18 cellular contexts compared by ENCODE assay signal in the genomic region with DNA sequence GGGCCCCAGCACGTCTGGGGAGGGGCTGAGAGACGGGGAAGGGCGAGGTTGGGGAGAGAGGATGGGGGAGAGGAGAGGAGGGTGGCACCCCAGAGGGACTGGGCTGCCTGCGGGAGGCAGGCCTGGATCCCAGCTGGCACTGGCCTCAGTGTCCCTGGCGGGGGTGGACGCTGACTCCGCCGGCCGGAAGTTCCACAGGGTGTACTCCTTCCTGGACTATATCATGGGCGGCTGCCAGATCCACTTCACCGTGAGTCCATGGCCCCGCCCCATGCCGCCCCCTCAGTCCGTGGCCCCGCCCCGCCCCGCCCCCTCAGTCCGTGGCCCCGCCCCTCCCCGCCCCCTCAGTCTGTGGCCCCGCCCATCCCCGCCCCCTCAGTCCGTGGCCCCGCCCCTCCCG. TPM values are rescaled to one million over a fixed set of nuclear protein-coding genes. Genes with fewer than 3 reads are reported as not detected.
A peak's percentile ranks its signal among the peaks of the same experiment; 100 is the strongest.
DNase-seq lines count a peak whose midpoint lies in the region; ATAC-seq and TF ChIP-seq lines count a peak whose summit lies in the region.
"Had no signal": no experiment of that assay in that cellular context is flagged by ENCODE, and none has a peak within 500 bp of the region (broad histone marks: within the 10 kb centered on the region; RNA-seq: fewer than 3 reads in every experiment).

No MANE protein-coding gene starts in this region.

- DNase-seq in activated naive CD4-positive, alpha-beta T cell treated with anti-CD3 and anti-CD28 coated beads, Interleukin-2, amount 50 U/mL, for 72 hours (ENCODE audit: low spot score in 2 of 2): no peak
- DNase-seq in activated naive CD4-positive, alpha-beta T cell treated with anti-CD3 and anti-CD28 coated beads, Interleukin-2, amount 10 ng/mL, durations not matched to agents 7 days and 5 days: no peak
- DNase-seq in RWPE1 (ENCODE audit: low spot score): no peak
- DNase-seq in fibroblast of pulmonary artery (ENCODE audit: low read depth): peak; percentile 64
- no peak for DNase-seq in upper lobe of right lung
- no peak for DNase-seq in DMS79 treated with DMSO at 0.1 percent for 48 hours (lab: John Stamatoyannopoulos, UW)
- no peak for DNase-seq in activated T-helper 2 cell treated with anti-CD3 and anti-CD28 coated beads, Interferon-gamma antibody, Interleukin-2, Interleukin-4, amounts not matched to agents 10 μg/mL and 5 μg/mL and 100 μg/mL, durations not matched to agents 14 hours and 24 hours and 36 hours (ENCODE audit: low spot score)
- DNase-seq in NCI-H1092 (lab: John Stamatoyannopoulos, UW): no peak
- DNase-seq: activated naive CD8-positive, alpha-beta T cell treated with anti-CD3 and anti-CD28 coated beads, Interleukin-2, amount 50 U/mL, for 24 hours; Kasumi-1; mesendoderm; NCI-H146; NCI-H526 treated with DMSO at 0.1 percent for 48 hours had no signal

- no peak overlapping the region for H3K4me3 Mint-ChIP-seq in activated naive CD4-positive, alpha-beta T cell treated with anti-CD3 and anti-CD28 coated beads, Interleukin-2, amount 10 ng/mL, durations not matched to agents 7 days and 5 days
- H3K4me3 Mint-ChIP-seq in activated T-helper 2 cell treated with anti-CD3 and anti-CD28 coated beads, Interferon-gamma antibody, Interleukin-2, Interleukin-4, amounts not matched to agents 10 μg/mL and 5 μg/mL and 100 μg/mL, durations not matched to agents 14 hours and 24 hours and 36 hours (ENCODE audit: low read depth): no peak overlapping the region
- H3K4me3 Mint-ChIP-seq: activated naive CD8-positive, alpha-beta T cell treated with anti-CD3 and anti-CD28 coated beads, Interleukin-2, amount 50 U/mL, for 24 hours; T-helper 2 cell treated with Interferon-gamma antibody and Interleukin-4, amounts not matched to agents 5 μg/mL and 100 μg/mL, for 36 hours had no signal

- no peaks in the 10 kb centered on the region for H3K36me3 ChIP-seq in upper lobe of right lung
- H3K36me3 ChIP-seq: esophagus muscularis mucosa, tibial nerve had no signal

- H3K4me1 Mint-ChIP-seq in activated naive CD4-positive, alpha-beta T cell treated with anti-CD3 and anti-CD28 coated beads, Interleukin-2, amount 10 ng/mL, durations not matched to agents 7 days and 5 days: no peaks in the 10 kb centered on the region
- H3K4me1 Mint-ChIP-seq in activated T-helper 2 cell treated with anti-CD3 and anti-CD28 coated beads, Interferon-gamma antibody, Interleukin-2, Interleukin-4, amounts not matched to agents 10 μg/mL and 5 μg/mL and 100 μg/mL, durations not matched to agents 14 hours and 24 hours and 36 hours (ENCODE audit: low read depth): no peaks in the 10 kb centered on the region
- H3K4me1 Mint-ChIP-seq: activated naive CD8-positive, alpha-beta T cell treated with anti-CD3 and anti-CD28 coated beads, Interleukin-2, amount 50 U/mL, for 24 hours had no signal

- H3K4me3 ChIP-seq in fibroblast of pulmonary artery (replicated peaks; ENCODE audit: low read depth, low read length): no peak overlapping the region
- H3K4me3 ChIP-seq in upper lobe of right lung: no peak overlapping the region
- H3K4me3 ChIP-seq: esophagus muscularis mucosa, tibial nerve had no signal

- peaks cover 5% of the 10 kb centered on the region for H3K27me3 Mint-ChIP-seq in activated naive CD4-positive, alpha-beta T cell treated with anti-CD3 and anti-CD28 coated beads, Interleukin-2, amount 10 ng/mL, durations not matched to agents 7 days and 5 days
- no peaks in the 10 kb centered on the region for H3K27me3 Mint-ChIP-seq in activated T-helper 2 cell treated with anti-CD3 and anti-CD28 coated beads, Interferon-gamma antibody, Interleukin-2, Interleukin-4, amounts not matched to agents 10 μg/mL and 5 μg/mL and 100 μg/mL, durations not matched to agents 14 hours and 24 hours and 36 hours (ENCODE audit: low read depth)
- H3K27me3 Mint-ChIP-seq: activated naive CD8-positive, alpha-beta T cell treated with anti-CD3 and anti-CD28 coated beads, Interleukin-2, amount 50 U/mL, for 24 hours had no signal

- POLR2A ChIA-PET in RWPE1 (lab: Yijun Ruan, JAX; ENCODE audit: low non-redundant PET): no interaction called here

- no peaks in the 10 kb centered on the region for H3K36me3 Mint-ChIP-seq in activated naive CD4-positive, alpha-beta T cell treated with anti-CD3 and anti-CD28 coated beads, Interleukin-2, amount 50 U/mL, for 72 hours
- H3K36me3 Mint-ChIP-seq in activated naive CD4-positive, alpha-beta T cell treated with anti-CD3 and anti-CD28 coated beads, Interleukin-2, amount 10 ng/mL, durations not matched to agents 7 days and 5 days: no peaks in the 10 kb centered on the region
- no peaks in the 10 kb centered on the region for H3K36me3 Mint-ChIP-seq in activated T-helper 2 cell treated with anti-CD3 and anti-CD28 coated beads, Interferon-gamma antibody, Interleukin-2, Interleukin-4, amounts not matched to agents 10 μg/mL and 5 μg/mL and 100 μg/mL, durations not matched to agents 14 hours and 24 hours and 36 hours (ENCODE audit: low read depth)

- peak; percentile 35 to 48 for ATAC-seq in activated naive CD4-positive, alpha-beta T cell treated with anti-CD3 and anti-CD28 coated beads, Interleukin-2, amount 50 U/mL, for 72 hours
- peak; percentile 7 for ATAC-seq in upper lobe of right lung
- ATAC-seq: activated naive CD8-positive, alpha-beta T cell treated with anti-CD3 and anti-CD28 coated beads, Interleukin-2, amount 50 U/mL, for 24 hours had no signal

- no peaks in the 10 kb centered on the region for H3K9me3 Mint-ChIP-seq in activated naive CD4-positive, alpha-beta T cell treated with anti-CD3 and anti-CD28 coated beads, Interleukin-2, amount 50 U/mL, for 72 hours
- H3K9me3 Mint-ChIP-seq in activated naive CD4-positive, alpha-beta T cell treated with anti-CD3 and anti-CD28 coated beads, Interleukin-2, amount 10 ng/mL, durations not matched to agents 7 days and 5 days: peaks cover 5% of the 10 kb centered on the region
- H3K9me3 Mint-ChIP-seq in activated T-helper 2 cell treated with anti-CD3 and anti-CD28 coated beads, Interferon-gamma antibody, Interleukin-2, Interleukin-4, amounts not matched to agents 10 μg/mL and 5 μg/mL and 100 μg/mL, durations not matched to agents 14 hours and 24 hours and 36 hours: no peaks in the 10 kb centered on the region
- H3K9me3 Mint-ChIP-seq: activated naive CD8-positive, alpha-beta T cell treated with anti-CD3 and anti-CD28 coated beads, Interleukin-2, amount 50 U/mL, for 24 hours; T-helper 2 cell treated with Interferon-gamma antibody and Interleukin-4, amounts not matched to agents 5 μg/mL and 100 μg/mL, for 36 hours had no signal

- intact Hi-C loops in upper lobe of right lung (cut with DNase I): no loop called here
- intact Hi-C loops in activated T-helper 2 cell treated with anti-CD3 and anti-CD28 coated beads, Interferon-gamma antibody, Interleukin-2, Interleukin-4, amounts not matched to agents 10 μg/mL and 5 μg/mL and 100 μg/mL, durations not matched to agents 14 hours and 24 hours and 36 hours (cut with micrococcal nuclease): no loop called here

- peaks cover 11% of the 10 kb centered on the region for H3K4me1 ChIP-seq in upper lobe of right lung
- H3K4me1 ChIP-seq: parathyroid adenoma, tibial nerve had no signal

- H3K27ac Mint-ChIP-seq in activated naive CD4-positive, alpha-beta T cell treated with anti-CD3 and anti-CD28 coated beads, Interleukin-2, amount 50 U/mL, for 72 hours: no peak overlapping the region
- no peak overlapping the region for H3K27ac Mint-ChIP-seq in activated naive CD4-positive, alpha-beta T cell treated with anti-CD3 and anti-CD28 coated beads, Interleukin-2, amount 10 ng/mL, durations not matched to agents 7 days and 5 days
- H3K27ac Mint-ChIP-seq in activated T-helper 2 cell treated with anti-CD3 and anti-CD28 coated beads, Interferon-gamma antibody, Interleukin-2, Interleukin-4, amounts not matched to agents 10 μg/mL and 5 μg/mL and 100 μg/mL, durations not matched to agents 14 hours and 24 hours and 36 hours: no peak overlapping the region
- H3K27ac Mint-ChIP-seq: activated naive CD8-positive, alpha-beta T cell treated with anti-CD3 and anti-CD28 coated beads, Interleukin-2, amount 50 U/mL, for 24 hours; T-helper 2 cell treated with Interferon-gamma antibody and Interleukin-4, amounts not matched to agents 5 μg/mL and 100 μg/mL, for 36 hours had no signal

- CTCF ChIA-PET in activated naive CD4-positive, alpha-beta T cell treated with anti-CD3 and anti-CD28 coated beads, Interleukin-2, amount 10 ng/mL, durations not matched to agents 7 days and 5 days (lab: Charles Lee): no interaction called here
- CTCF ChIA-PET in RWPE1 (lab: Yijun Ruan, JAX): no interaction called here

- TF ChIP-seq CTCF in RWPE1 (conservative IDR thresholded peaks at IDR 0.05; ENCODE audit: low read depth) (no peak), fibroblast of pulmonary artery (IDR thresholded peaks at IDR 0.05; ENCODE audit: low read length, missing control alignments) (no peak), upper lobe of right lung (IDR thresholded peaks at IDR 0.05) (no peak)

- no peaks in the 10 kb centered on the region for H3K27me3 ChIP-seq in upper lobe of right lung
- H3K27me3 ChIP-seq: tibial nerve had no signal

- H3K27ac ChIP-seq in RWPE1: peak overlapping the region; percentile 42; the same call in 1 of the 2 replicates
- no peak overlapping the region for H3K27ac ChIP-seq in upper lobe of right lung
- H3K27ac ChIP-seq: esophagus muscularis mucosa, parathyroid adenoma, tibial nerve had no signal

- H3K9me3 ChIP-seq in upper lobe of right lung: no peaks in the 10 kb centered on the region
- H3K9me3 ChIP-seq: esophagus muscularis mucosa, tibial nerve had no signal

RNA-seq across cellular contexts. Expression of gene CPNE7, which starts 11.3 kb away (rescaled TPM):
- 10 to 100 TPM in 1 of 2 donors, 1 to 10 TPM in 1; 2.8 to 28.2 TPM for total RNA-seq in activated naive CD4-positive, alpha-beta T cell treated with anti-CD3 and anti-CD28 coated beads, Interleukin-2, amount 50 U/mL, for 72 hours
- 4.8 TPM for total RNA-seq in upper lobe of right lung
- 19.8 and 25.7 TPM in 2 replicates for total RNA-seq in activated T-helper 2 cell treated with anti-CD3 and anti-CD28 coated beads, Interferon-gamma antibody, Interleukin-2, Interleukin-4, amounts not matched to agents 10 μg/mL and 5 μg/mL and 100 μg/mL, durations not matched to agents 14 hours and 24 hours and 36 hours

RNA-seq across cellular contexts. Expression of gene RPL13, which starts 26.4 kb away (rescaled TPM):
- total RNA-seq in activated naive CD4-positive, alpha-beta T cell treated with anti-CD3 and anti-CD28 coated beads, Interleukin-2, amount 50 U/mL, for 72 hours: 1,000 to 10,000 TPM; 2,832 to 2,975 TPM
- 1,795 TPM for total RNA-seq in upper lobe of right lung
- total RNA-seq in activated T-helper 2 cell treated with anti-CD3 and anti-CD28 coated beads, Interferon-gamma antibody, Interleukin-2, Interleukin-4, amounts not matched to agents 10 μg/mL and 5 μg/mL and 100 μg/mL, durations not matched to agents 14 hours and 24 hours and 36 hours: 2,404 and 2,406 TPM in 2 replicates

RNA-seq across cellular contexts. Expression of gene DPEP1, which starts 26.6 kb away (rescaled TPM):
- total RNA-seq in activated naive CD4-positive, alpha-beta T cell treated with anti-CD3 and anti-CD28 coated beads, Interleukin-2, amount 50 U/mL, for 72 hours: not detected
- 3.0 TPM for total RNA-seq in upper lobe of right lung
- total RNA-seq in activated T-helper 2 cell treated with anti-CD3 and anti-CD28 coated beads, Interferon-gamma antibody, Interleukin-2, Interleukin-4, amounts not matched to agents 10 μg/mL and 5 μg/mL and 100 μg/mL, durations not matched to agents 14 hours and 24 hours and 36 hours: not detected in 2 replicates
- total RNA-seq: chondrocyte had no signal
